In genomic region chr12:110022980-110023633, GRCh38 we compare ENCODE assay signal across 10 cellular contexts. TPM values are rescaled to one million over a fixed set of nuclear protein-coding genes. Genes with fewer than 3 reads are reported as not detected.
DNase-seq lines count a peak whose midpoint lies in the region; ATAC-seq, FAIRE-seq and TF ChIP-seq lines count a peak whose summit lies in the region.
"Had no signal": no experiment of that assay in that cellular context is flagged by ENCODE, and none has a peak within 500 bp of the region (broad histone marks: within the 10 kb centered on the region; RNA-seq: fewer than 3 reads in every experiment).

No MANE protein-coding gene starts in this region.

- H3K27ac Mint-ChIP-seq in activated T-helper 17 cell treated with anti-CD3 and anti-CD28 coated beads, Interleukin-2, amount 50 U/mL, for 72 hours: no peak overlapping the region

- DNase-seq in AG08396 (ENCODE audit: low spot score) (peak; percentile 41), Karpas-422 (no peak), cardiac fibroblast (ENCODE audit: low read depth in 2 of 2) (peak; percentile 64 to 71), HepG2 (ENCODE audit: low spot score) (no peak), amniotic stem cell (lab: John Stamatoyannopoulos, UW) (no peak), SW 1271 (lab: John Stamatoyannopoulos, UW) (no peak), MV-4-11 (lab: John Stamatoyannopoulos, UW) (no peak)
- DNase-seq: small intestine had no signal

- no peak overlapping the region for H3K4me3 ChIP-seq in Karpas-422 (ENCODE audit: low read length)
- H3K4me3 ChIP-seq in cardiac fibroblast (replicated peaks in 1 of 2; ENCODE audit: low read depth in 2 of 2, low read length in 2 of 2): no peak overlapping the region
- H3K4me3 ChIP-seq in HepG2 (replicated peaks in 1 of 3; ENCODE audit: insufficient read depth in 1 of 3, low read depth in 2 of 3, low read length in 3 of 3): no peak overlapping the region

- no peak for TF ChIP-seq RAD21 in HepG2 (CRISPR knock-in tag; IDR thresholded peaks at IDR 0.05)

- POLR2A ChIA-PET in HepG2 (lab: Yijun Ruan, JAX): interaction anchor here (1.5 kb wide), 2 partner anchors 11 to 24 kb away, joined by 4 to 10 read pairs; partner anchors contain the start of gene ANKRD13A

- no TSS peak for BruUV-seq in HepG2 (replicated peaks; lab: Mats Ljungman, UMichigan)

- H3K9me2 ChIP-seq in Karpas-422 (replicated peaks; ENCODE audit: insufficient read depth, low read length): no peaks in the 10 kb centered on the region

- H3K9me3 ChIP-seq in Karpas-422 (ENCODE audit: low read length) (no peaks in the 10 kb centered on the region), HepG2 (ENCODE audit: low read length) (no peaks in the 10 kb centered on the region)

- peak overlapping the region; percentile 7; the same call in 1 of the 2 replicates for H3K9ac ChIP-seq in Karpas-422 (ENCODE audit: low read length)
- H3K9ac ChIP-seq in HepG2 (ENCODE audit: insufficient read depth, low read depth, low read length): no peak overlapping the region

- H4K20me1 ChIP-seq in Karpas-422 (ENCODE audit: insufficient read depth, low read depth, low read length): no peaks in the 10 kb centered on the region
- no peaks in the 10 kb centered on the region for H4K20me1 ChIP-seq in HepG2 (ENCODE audit: insufficient read depth, low read length)

- FAIRE-seq in HepG2 (lab: Jason Lieb, UNC): no peak
- FAIRE-seq: endothelial cell of umbilical vein, small intestine had no signal

- no peak for ATAC-seq in HepG2
- ATAC-seq in activated T-helper 17 cell treated with anti-CD3 and anti-CD28 coated beads, Interleukin-2, amount 50 U/mL, for 72 hours (replicated peaks): no peak

- no peak overlapping the region for H3K4me3 Mint-ChIP-seq in activated T-helper 17 cell treated with anti-CD3 and anti-CD28 coated beads, Interleukin-2, amount 50 U/mL, for 72 hours

- TF ChIP-seq POLR2A in HepG2 (IDR thresholded peaks at IDR 0.05; ENCODE audit: insufficient read depth in 1 of 2, low read depth in 2 of 2, low read length in 2 of 2): no peak

- H3K27me3 ChIP-seq in Karpas-422 (ENCODE audit: low read length) (no peaks in the 10 kb centered on the region), HepG2 (ENCODE audit: control insufficient read depth in 1 of 2, insufficient read depth in 2 of 2, low read length in 2 of 2) (no peaks in the 10 kb centered on the region)

- CTCF ChIA-PET in HepG2 (lab: Yijun Ruan, JAX; ENCODE audit: low intra/inter-chr PET ratio, low total read pairs): no interaction called here

- peaks cover 56% of the 10 kb centered on the region for H3K36me3 ChIP-seq in Karpas-422 (ENCODE audit: insufficient read depth, low read length)
- peaks cover 24 to 77% of the 10 kb centered on the region in 2 experiments for H3K36me3 ChIP-seq in HepG2 (replicated peaks in 1 of 2; ENCODE audit: control insufficient read depth in 1 of 2, insufficient read depth in 2 of 2, low read length in 2 of 2)

- H3K36me3 Mint-ChIP-seq in activated T-helper 17 cell treated with anti-CD3 and anti-CD28 coated beads, Interleukin-2, amount 50 U/mL, for 72 hours (ENCODE audit: low read depth): peaks cover 98% of the 10 kb centered on the region

- H3K27ac ChIP-seq in Karpas-422 (ENCODE audit: low read length) (peak overlapping the region; percentile 71), HepG2 (ENCODE audit: extremely low read length, insufficient read depth, low read length) (no peak overlapping the region)

- no peak for TF ChIP-seq CTCF in cardiac fibroblast (IDR thresholded peaks at IDR 0.05; ENCODE audit: low read depth, low read length)
- TF ChIP-seq CTCF in HepG2 (CRISPR knock-in tag; IDR thresholded peaks at IDR 0.05): no peak

- H2AFZ ChIP-seq in Karpas-422 (ENCODE audit: low read length): no peak overlapping the region
- H2AFZ ChIP-seq in HepG2 (ENCODE audit: low read length): no peak overlapping the region

- H3K4me1 Mint-ChIP-seq in activated T-helper 17 cell treated with anti-CD3 and anti-CD28 coated beads, Interleukin-2, amount 50 U/mL, for 72 hours: peaks cover 7% of the 10 kb centered on the region

- H3K27me3 Mint-ChIP-seq in activated T-helper 17 cell treated with anti-CD3 and anti-CD28 coated beads, Interleukin-2, amount 50 U/mL, for 72 hours: no peaks in the 10 kb centered on the region

- H3K9me3 Mint-ChIP-seq in activated T-helper 17 cell treated with anti-CD3 and anti-CD28 coated beads, Interleukin-2, amount 50 U/mL, for 72 hours: no peaks in the 10 kb centered on the region

- H3K4me2 ChIP-seq in Karpas-422 (ENCODE audit: low read depth, low read length, poor library complexity, severe bottlenecking) (peak overlapping the region; percentile 46), HepG2 (ENCODE audit: low read depth, low read length) (no peak overlapping the region)

- in situ Hi-C loops in HepG2 (cut with HindIII; ENCODE audit: extremely low pct_ligation_motif_present, low pct_unique_long_range_greater_than_20kb): no loop called here

- H3K79me2 ChIP-seq in Karpas-422 (ENCODE audit: low read length) (peaks cover 56% of the 10 kb centered on the region), HepG2 (ENCODE audit: insufficient read depth, low read length) (peaks cover 2% of the 10 kb centered on the region)

- WGBS in HepG2 (ENCODE audit: low lambda C conversion rate): 95% methylated on average over 5 of the region's 5 CpGs

- TF ChIP-seq EP300 in HepG2 (IDR thresholded peaks at IDR 0.05; ENCODE audit: low read depth in 2 of 2, low read length in 2 of 2) (no peak), HepG2 (CRISPR knock-in tag; IDR thresholded peaks at IDR 0.05; ENCODE audit: borderline replicate concordance) (no peak)

- intact Hi-C loops in HepG2 (cut with micrococcal nuclease; ENCODE audit: unreplicated experiment): no loop called here

- H3K4me1 ChIP-seq in Karpas-422 (ENCODE audit: low read length): peaks cover 42% of the 10 kb centered on the region
- H3K4me1 ChIP-seq in HepG2 (ENCODE audit: insufficient read depth, low read length): peaks cover 15% of the 10 kb centered on the region; the same call in 1 of the 2 replicates

RNA-seq across cellular contexts. Expression of gene ANKRD13A, which starts 23.9 kb away (rescaled TPM):
- total RNA-seq in Karpas-422 (2014; rRNA removed; shearing (Covaris generic); ENCODE audit: low replicate concordance): 277 and 337 TPM in 2 replicates
- total RNA-seq in HepG2 (2016; rRNA removed; fragmentation: Illumina TruSeq; extraction: Trizol): 34.1 and 40.7 TPM in 2 replicates
- total RNA-seq in HepG2 (2016; cell fraction: cytosol; rRNA removed; fragmentation: Illumina TruSeq; extraction: Trizol; ENCODE audit: low read depth): 19.2 and 22.0 TPM in 2 replicates
- total RNA-seq in HepG2 (2016; cell fraction: insoluble cytoplasmic fraction; rRNA removed; fragmentation: Illumina TruSeq; extraction: Trizol): 35.8 and 44.1 TPM in 2 replicates
- 36.6 and 37.4 TPM in 2 replicates for total RNA-seq in HepG2 (2016; cell fraction: membrane; rRNA removed; fragmentation: Illumina TruSeq; extraction: Trizol)
- total RNA-seq in HepG2 (2016; cell fraction: nucleus; rRNA removed; fragmentation: Illumina TruSeq; extraction: Trizol): 27.2 and 29.0 TPM in 2 replicates
- 41.6 and 51.0 TPM in 2 replicates for polyA plus RNA-seq in HepG2 (2011; rRNA removed)
- polyA plus RNA-seq in HepG2 (2011; cell fraction: cytosol; rRNA removed): 36.8 and 47.0 TPM in 2 replicates
- 90.0 and 92.3 TPM in 2 replicates for polyA plus RNA-seq in HepG2 (2011; cell fraction: nucleus; rRNA removed)
- 36.3 and 37.0 TPM in 2 replicates for polyA plus RNA-seq in HepG2 (2012)
- polyA plus RNA-seq in HepG2 (2016; cell fraction: cytosol; fragmentation: Illumina TruSeq; extraction: Trizol; ENCODE audit: low read depth): 6.9 and 7.4 TPM in 2 replicates
- 32.2 and 35.3 TPM in 2 replicates for polyA plus RNA-seq in HepG2 (2016; cell fraction: insoluble cytoplasmic fraction; fragmentation: Illumina TruSeq; extraction: Trizol; ENCODE audit: low read depth)
- polyA plus RNA-seq in HepG2 (2016; cell fraction: membrane; fragmentation: Illumina TruSeq; extraction: Trizol; ENCODE audit: low read depth): 19.0 and 20.8 TPM in 2 replicates
- 53.7 and 57.1 TPM in 2 replicates for polyA plus RNA-seq in HepG2 (2016; cell fraction: nucleus; fragmentation: Illumina TruSeq; extraction: Trizol; ENCODE audit: insufficient read depth, low read depth)
- polyA minus RNA-seq in HepG2 (2011; rRNA and poly(A)+ RNA removed; ENCODE audit: low replicate concordance): 40.3 and 72.5 TPM in 2 replicates
- 27.5 and 31.2 TPM in 2 replicates for polyA minus RNA-seq in HepG2 (2011; cell fraction: cytosol; rRNA and poly(A)+ RNA removed)
- 41.3 and 58.9 TPM in 2 replicates for polyA minus RNA-seq in HepG2 (2011; cell fraction: nucleus; rRNA and poly(A)+ RNA removed)
- total RNA-seq in activated T-helper 17 cell treated with anti-CD3 and anti-CD28 coated beads, Interleukin-2, amount 50 U/mL, for 72 hours: 10 to 100 TPM; 61.4 to 68.5 TPM

RNA-seq across cellular contexts. Expression of gene C12orf76, which starts 25.2 kb away (rescaled TPM):
- 12.8 and 24.6 TPM in 2 replicates for total RNA-seq in Karpas-422 (2014; rRNA removed; shearing (Covaris generic); ENCODE audit: low replicate concordance)
- total RNA-seq in HepG2 (2016; rRNA removed; fragmentation: Illumina TruSeq; extraction: Trizol): 15.8 and 16.9 TPM in 2 replicates
- total RNA-seq in HepG2 (2016; cell fraction: cytosol; rRNA removed; fragmentation: Illumina TruSeq; extraction: Trizol; ENCODE audit: low read depth): 6.8 and 8.8 TPM in 2 replicates
- total RNA-seq in HepG2 (2016; cell fraction: insoluble cytoplasmic fraction; rRNA removed; fragmentation: Illumina TruSeq; extraction: Trizol): 13.7 and 15.4 TPM in 2 replicates
- total RNA-seq in HepG2 (2016; cell fraction: membrane; rRNA removed; fragmentation: Illumina TruSeq; extraction: Trizol): 17.6 and 19.4 TPM in 2 replicates
- 13.3 and 15.3 TPM in 2 replicates for total RNA-seq in HepG2 (2016; cell fraction: nucleus; rRNA removed; fragmentation: Illumina TruSeq; extraction: Trizol)
- 38.4 and 40.6 TPM in 2 replicates for polyA plus RNA-seq in HepG2 (2011; rRNA removed)
- 34.5 and 40.6 TPM in 2 replicates for polyA plus RNA-seq in HepG2 (2011; cell fraction: cytosol; rRNA removed)
- 18.0 and 31.2 TPM in 2 replicates for polyA plus RNA-seq in HepG2 (2011; cell fraction: nucleus; rRNA removed)
- 33.1 and 35.3 TPM in 2 replicates for polyA plus RNA-seq in HepG2 (2012)
- 9.1 and 11.1 TPM in 2 replicates for polyA plus RNA-seq in HepG2 (2016; cell fraction: cytosol; fragmentation: Illumina TruSeq; extraction: Trizol; ENCODE audit: low read depth)
- polyA plus RNA-seq in HepG2 (2016; cell fraction: insoluble cytoplasmic fraction; fragmentation: Illumina TruSeq; extraction: Trizol; ENCODE audit: low read depth): 14.2 and 15.0 TPM in 2 replicates
- polyA plus RNA-seq in HepG2 (2016; cell fraction: membrane; fragmentation: Illumina TruSeq; extraction: Trizol; ENCODE audit: low read depth): 15.2 and 16.5 TPM in 2 replicates
- 31.0 and 32.0 TPM in 2 replicates for polyA plus RNA-seq in HepG2 (2016; cell fraction: nucleus; fragmentation: Illumina TruSeq; extraction: Trizol; ENCODE audit: insufficient read depth, low read depth)
- polyA minus RNA-seq in HepG2 (2011; rRNA and poly(A)+ RNA removed; ENCODE audit: low replicate concordance): 7.5 and 15.0 TPM in 2 replicates
- 17.7 and 19.8 TPM in 2 replicates for polyA minus RNA-seq in HepG2 (2011; cell fraction: cytosol; rRNA and poly(A)+ RNA removed)
- polyA minus RNA-seq in HepG2 (2011; cell fraction: nucleus; rRNA and poly(A)+ RNA removed): 12.7 and 15.9 TPM in 2 replicates
- 10 to 100 TPM in 1 of 2 donors, 1 to 10 TPM in 1; 9.9 to 16.3 TPM for total RNA-seq in activated T-helper 17 cell treated with anti-CD3 and anti-CD28 coated beads, Interleukin-2, amount 50 U/mL, for 72 hours

RNA-seq across cellular contexts. Expression of gene GIT2, which starts 26.9 kb away (rescaled TPM):
- 76.3 and 81.9 TPM in 2 replicates for total RNA-seq in Karpas-422 (2014; rRNA removed; shearing (Covaris generic); ENCODE audit: low replicate concordance)
- 15.2 and 18.4 TPM in 2 replicates for total RNA-seq in HepG2 (2016; rRNA removed; fragmentation: Illumina TruSeq; extraction: Trizol)
- total RNA-seq in HepG2 (2016; cell fraction: cytosol; rRNA removed; fragmentation: Illumina TruSeq; extraction: Trizol; ENCODE audit: low read depth): 6.4 and 7.3 TPM in 2 replicates
- 14.1 and 17.8 TPM in 2 replicates for total RNA-seq in HepG2 (2016; cell fraction: insoluble cytoplasmic fraction; rRNA removed; fragmentation: Illumina TruSeq; extraction: Trizol)
- total RNA-seq in HepG2 (2016; cell fraction: membrane; rRNA removed; fragmentation: Illumina TruSeq; extraction: Trizol): 9.0 and 9.5 TPM in 2 replicates
- 31.9 and 34.5 TPM in 2 replicates for total RNA-seq in HepG2 (2016; cell fraction: nucleus; rRNA removed; fragmentation: Illumina TruSeq; extraction: Trizol)
- 18.7 and 19.8 TPM in 2 replicates for polyA plus RNA-seq in HepG2 (2011; rRNA removed)
- polyA plus RNA-seq in HepG2 (2011; cell fraction: cytosol; rRNA removed): 9.5 and 12.3 TPM in 2 replicates
- 50.5 and 56.5 TPM in 2 replicates for polyA plus RNA-seq in HepG2 (2011; cell fraction: nucleus; rRNA removed)
- polyA plus RNA-seq in HepG2 (2012): 14.5 and 15.2 TPM in 2 replicates
- 0.65 and 0.83 TPM in 2 replicates for polyA plus RNA-seq in HepG2 (2016; cell fraction: cytosol; fragmentation: Illumina TruSeq; extraction: Trizol; ENCODE audit: low read depth)
- 11.7 and 12.8 TPM in 2 replicates for polyA plus RNA-seq in HepG2 (2016; cell fraction: insoluble cytoplasmic fraction; fragmentation: Illumina TruSeq; extraction: Trizol; ENCODE audit: low read depth)
- 2.2 and 2.5 TPM in 2 replicates for polyA plus RNA-seq in HepG2 (2016; cell fraction: membrane; fragmentation: Illumina TruSeq; extraction: Trizol; ENCODE audit: low read depth)
- polyA plus RNA-seq in HepG2 (2016; cell fraction: nucleus; fragmentation: Illumina TruSeq; extraction: Trizol; ENCODE audit: insufficient read depth, low read depth): 59.1 and 66.0 TPM in 2 replicates
- polyA minus RNA-seq in HepG2 (2011; rRNA and poly(A)+ RNA removed; ENCODE audit: low replicate concordance): 26.7 and 35.9 TPM in 2 replicates
- 11.9 and 13.6 TPM in 2 replicates for polyA minus RNA-seq in HepG2 (2011; cell fraction: cytosol; rRNA and poly(A)+ RNA removed)
- 90.6 and 102 TPM in 2 replicates for polyA minus RNA-seq in HepG2 (2011; cell fraction: nucleus; rRNA and poly(A)+ RNA removed)
- 10 to 100 TPM; 70.8 to 75.2 TPM for total RNA-seq in activated T-helper 17 cell treated with anti-CD3 and anti-CD28 coated beads, Interleukin-2, amount 50 U/mL, for 72 hours

Comparison
In these comparisons a context has a peak if more than half of its experiments do, and no peak if none do; other contexts are left out.
1. DNase-seq: peak in AG08396 (single experiment) and cardiac fibroblast (2 of 2); none in Karpas-422 (single experiment), HepG2 (single experiment), amniotic stem cell (single experiment), SW 1271 (0 of 2) and MV-4-11 (single experiment).